In genomic region chr5:177457239-177458121, GRCh38 we compare ENCODE assay signal across 8 cellular contexts. TPM values are rescaled to one million over a fixed set of nuclear protein-coding genes. Genes with fewer than 3 reads are reported as not detected.
A peak's percentile ranks its signal among the peaks of the same experiment; 100 is the strongest.
DNase-seq lines count a peak whose midpoint lies in the region; ATAC-seq, FAIRE-seq and TF ChIP-seq lines count a peak whose summit lies in the region.

No MANE protein-coding gene starts in this region.

- H3K4me1 Mint-ChIP-seq in central memory CD8-positive, alpha-beta T cell = peaks cover 19% of the 10 kb centered on the region

- DNase-seq in AG04449 (ENCODE audit: low read depth, low spot score) = peak; percentile 71
- peak; percentile 97 for DNase-seq in GM12892 (ENCODE audit: insufficient read length)
- peak; percentile 56 for DNase-seq in NCI-H1417 treated with DMSO at 0.1 percent for 48 hours (lab: John Stamatoyannopoulos, UW)
- peak; percentile 93 for DNase-seq in SKM-1 (lab: John Stamatoyannopoulos, UW; ENCODE audit: unreplicated experiment)
- peak in 1 of 2 donors; percentile 39 for DNase-seq in central memory CD8-positive, alpha-beta T cell (ENCODE audit: low spot score in 2 of 2)
- DNase-seq in kidney = peak; percentile 94
- DNase-seq in stimulated activated CD4-positive, alpha-beta T cell treated with anti-CD3 and anti-CD28 coated beads, Interleukin-2, amount 100 ng/mL, for 24 hours = peak; percentile 59

- H3K4me1 ChIP-seq in kidney (ENCODE audit: control insufficient read depth in 1 of 2, insufficient read depth in 1 of 2, low read depth in 1 of 2, low read length in 2 of 2) = peaks cover 0 to 13% of the 10 kb centered on the region in 2 donors

- FAIRE-seq in GM12892 (lab: Jason Lieb, UNC) (peak; percentile 99), kidney (lab: Jason Lieb, UNC) (no peak)

- no peaks in the 10 kb centered on the region for H3K9me3 ChIP-seq in kidney (ENCODE audit: control insufficient read depth in 1 of 2, low read length in 2 of 2)

- H3K36me3 ChIP-seq in kidney (ENCODE audit: control insufficient read depth in 1 of 2, insufficient read depth in 2 of 2, low read length in 2 of 2) = no peaks in the 10 kb centered on the region

- no peak for TF ChIP-seq POLR2A in GM12892 (IDR thresholded peaks at IDR 0.05; ENCODE audit: low read depth, low read length)

- H3K27ac ChIP-seq in kidney (ENCODE audit: low read depth in 2 of 2, low read length in 2 of 2) = no peak overlapping the region

- peaks cover 39% of the 10 kb centered on the region for H3K36me3 Mint-ChIP-seq in central memory CD8-positive, alpha-beta T cell (ENCODE audit: insufficient read depth)

- no peaks in the 10 kb centered on the region for H3K9me3 Mint-ChIP-seq in central memory CD8-positive, alpha-beta T cell

- POLR2A ChIA-PET in AG04449 (lab: Yijun Ruan, JAX) = interaction anchor here (0.6 to 4.2 kb wide), 7 partner anchors 9 to 68 kb away, joined by 3 to 37 read pairs (median 6); partner anchors contain the start of genes DBN1 and PDLIM7

- no peaks in the 10 kb centered on the region for H3K27me3 Mint-ChIP-seq in central memory CD8-positive, alpha-beta T cell

- intact Hi-C loops in kidney (cut with DNase I) = no loop called here

- ATAC-seq in HG02885 (IDR thresholded peaks at IDR 0.05; ENCODE audit: poor library complexity, unreplicated experiment) = peak; percentile 44
- ATAC-seq in central memory CD8-positive, alpha-beta T cell (replicated peaks; ENCODE audit: extremely low read depth, poor library complexity, severe bottlenecking) = no peak

- CTCF ChIA-PET in AG04449 (lab: Yijun Ruan, JAX) = interaction anchor here (0.6 to 21.1 kb wide), 24 partner anchors 7 to 343 kb away, joined by 3 to 412 read pairs (median 4); partner anchors contain the start of genes DBN1, F12, LMAN2 and MXD3

- peak overlapping the region; percentile 36 for H3K4me3 Mint-ChIP-seq in central memory CD8-positive, alpha-beta T cell

- no peak overlapping the region for H3K9ac ChIP-seq in kidney (ENCODE audit: low read length in 2 of 2)

- H3K4me3 ChIP-seq in AG04449 (ENCODE audit: low read depth, low read length) = no peak overlapping the region
- H3K4me3 ChIP-seq in kidney (ENCODE audit: low read length in 2 of 2) = no peak overlapping the region

- TF ChIP-seq CTCF in AG04449 (IDR thresholded peaks at IDR 0.05; ENCODE audit: insufficient read depth, low read length, missing control alignments) (peak; percentile 72), kidney (IDR thresholded peaks at IDR 0.05; ENCODE audit: borderline replicate concordance, extremely low read depth, insufficient read depth) (peak; percentile 46)

- H3K27ac Mint-ChIP-seq in central memory CD8-positive, alpha-beta T cell (ENCODE audit: low read depth) = no peak overlapping the region

RNA-seq across cellular contexts. Expression of gene PRR7, which starts 10.9 kb away (rescaled TPM):
- 0.34 TPM for polyA plus RNA-seq in GM12892 (2012; ENCODE audit: missing spikeins)
- 5.5 TPM for total RNA-seq in kidney
- 1.6 TPM for polyA plus RNA-seq in kidney (ENCODE audit: insufficient read depth, low read depth, low replicate concordance)

RNA-seq across cellular contexts. Expression of gene DBN1, which starts 16.0 kb away (rescaled TPM):
- polyA plus RNA-seq in GM12892 (2012; ENCODE audit: missing spikeins) = 6.8 TPM
- 64.2 TPM for total RNA-seq in kidney
- polyA plus RNA-seq in kidney (ENCODE audit: insufficient read depth, low read depth, low replicate concordance) = 56.5 TPM

RNA-seq across cellular contexts. Expression of gene GRK6, which starts 31.0 kb away (rescaled TPM):
- polyA plus RNA-seq in GM12892 (2012; ENCODE audit: missing spikeins) = 26.9 TPM
- total RNA-seq in kidney = 37.8 TPM
- 9.6 TPM for polyA plus RNA-seq in kidney (ENCODE audit: insufficient read depth, low read depth, low replicate concordance)

RNA-seq across cellular contexts. Expression of gene PDLIM7, which starts 39.9 kb away (rescaled TPM):
- polyA plus RNA-seq in GM12892 (2012; ENCODE audit: missing spikeins) = 12.2 TPM
- 89.7 TPM for total RNA-seq in kidney
- polyA plus RNA-seq in kidney (ENCODE audit: insufficient read depth, low read depth, low replicate concordance) = 46.4 TPM

RNA-seq across cellular contexts. Expression of gene F12, which starts 48.1 kb away (rescaled TPM):
- 0.74 TPM for polyA plus RNA-seq in GM12892 (2012; ENCODE audit: missing spikeins)
- total RNA-seq in kidney = 4.2 TPM
- 3.1 TPM for polyA plus RNA-seq in kidney (ENCODE audit: insufficient read depth, low read depth, low replicate concordance)
